In the genomic region with DNA sequence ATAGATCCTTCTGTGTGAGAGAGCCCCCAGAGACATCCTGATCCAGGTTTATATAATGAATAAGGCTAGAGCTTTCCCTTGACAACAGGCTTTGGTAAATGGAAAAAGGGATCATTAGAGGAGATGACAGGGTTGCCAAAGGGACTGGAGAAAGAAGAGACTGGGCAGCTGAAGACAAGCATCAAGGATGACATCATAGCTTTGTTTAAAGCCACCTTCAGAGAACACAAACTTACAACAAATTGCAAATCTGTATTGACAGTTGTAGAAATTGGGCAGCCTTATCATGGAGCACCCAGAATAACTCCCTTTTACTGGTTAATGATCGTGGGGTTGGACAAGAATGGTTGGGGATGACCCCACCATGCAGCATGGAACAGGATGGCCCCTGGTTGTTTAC, we compare ENCODE assay signal across 11 cellular contexts. TPM values are rescaled to one million over a fixed set of nuclear protein-coding genes. Genes with fewer than 3 reads are reported as not detected.
"Had no signal": no experiment of that assay in that cellular context is flagged by ENCODE, and none has a peak within 500 bp of the region (broad histone marks: within the 10 kb centered on the region; RNA-seq: fewer than 3 reads in every experiment).

No MANE protein-coding gene starts in this region.

- H3K4me2 ChIP-seq: GM23338, KMS-11 had no signal

- FAIRE-seq: H1, H54, HTR-8/SVneo had no signal

- H3K27ac ChIP-seq: KMS-11 had no signal

- H2AFZ ChIP-seq: GM23338 had no signal

- DNase-seq: H9, HCEC 1CT, HFFc6, KBM-7 had no signal

- ATAC-seq: GM23338 had no signal

- H3K4me3 ChIP-seq: GM23338 had no signal

- H3K9ac ChIP-seq: KMS-11 had no signal

RNA-seq across cellular contexts. Expression of a gene that starts 3.7 kb away (rescaled TPM):
- total RNA-seq: H1, H9, HT-29 had no signal
- polyA plus RNA-seq: IgD-negative memory B cell had no signal
